In the genomic region with DNA sequence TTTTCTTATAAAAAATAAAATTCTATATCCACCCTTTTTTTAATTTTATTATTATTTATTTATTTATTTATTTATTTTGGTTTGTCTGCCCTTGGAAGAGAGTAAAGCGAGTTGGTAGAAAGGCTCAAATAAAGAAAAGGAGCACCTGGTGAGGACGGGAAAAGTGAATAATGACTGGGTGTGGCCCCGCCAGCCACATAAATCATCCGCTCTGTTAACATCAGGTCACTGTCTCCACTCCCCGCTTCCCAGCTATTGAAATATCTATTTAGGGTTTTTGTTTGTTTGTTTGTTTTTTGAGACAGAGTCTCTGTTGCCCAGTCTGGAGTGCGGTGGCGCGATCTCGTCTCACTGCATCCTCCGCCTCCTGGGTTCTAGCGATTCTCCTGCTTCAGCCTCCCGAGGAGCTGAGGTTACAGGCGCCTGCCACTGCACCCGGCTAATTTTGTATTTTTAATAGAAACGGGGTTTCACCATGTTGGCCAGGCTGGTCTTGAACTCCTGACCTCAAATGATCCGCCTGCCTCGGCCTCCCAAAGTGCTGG, we compare ENCODE assay signal across 8 cellular contexts. TPM values are rescaled to one million over a fixed set of nuclear protein-coding genes. Genes with fewer than 3 reads are reported as not detected.
DNase-seq lines count a peak whose midpoint lies in the region; ATAC-seq, FAIRE-seq and TF ChIP-seq lines count a peak whose summit lies in the region.

No MANE protein-coding gene starts in this region.

- peaks cover 20 to 41% (median 32%) of the 10 kb centered on the region in 4 donors for H3K4me1 Mint-ChIP-seq in CD4-positive, alpha-beta memory T cell

- peaks cover 0 to 8% (median 0%) of the 10 kb centered on the region in 8 donors for H3K9me3 Mint-ChIP-seq in CD4-positive, alpha-beta memory T cell

- H3K4me2 ChIP-seq in Karpas-422 (ENCODE audit: low read depth, low read length, poor library complexity, severe bottlenecking) = peak overlapping the region; percentile 89
- peak overlapping the region; percentile 96 for H3K4me2 ChIP-seq in K562 (ENCODE audit: insufficient read depth, low read length)

- CTCF ChIA-PET in CD4-positive, alpha-beta memory T cell (lab: Charles Lee; ENCODE audit: partially characterized antibody) = interaction anchor here (1.0 to 5.4 kb wide), 5 partner anchors 35 to 65 kb away, joined by 3 to 45 read pairs (median 10); partner anchors contain the start of genes CETN3 and LYSMD3
- CTCF ChIA-PET in K562 (lab: Yijun Ruan, JAX; ENCODE audit: low intra/inter-chr PET ratio) = interaction anchor here (0.6 kb wide), 1 partner anchor 52 kb away, joined by 3 read pairs; no protein-coding TSS in a partner anchor

- peak; percentile 56 for FAIRE-seq in K562 (lab: Jason Lieb, UNC)

- peak overlapping the region in 3 of 7 donors; percentile 43 to 93 (median 63) for H3K27ac Mint-ChIP-seq in CD4-positive, alpha-beta memory T cell

- no peak for TF ChIP-seq EP300 in K562 (IDR thresholded peaks at IDR 0.05; ENCODE audit: low read length)
- TF ChIP-seq EP300 in upper lobe of left lung (IDR thresholded peaks at IDR 0.05) = no peak

- no peak for TF ChIP-seq CTCF in K562 (IDR thresholded peaks at IDR 0.05 in 2 of 3, conservative IDR thresholded peaks at IDR 0.05 in 1 of 3; ENCODE audit: insufficient read depth in 2 of 3, low read depth in 1 of 3, low read length in 3 of 3)
- no peak for TF ChIP-seq CTCF in upper lobe of left lung (IDR thresholded peaks at IDR 0.05)
- TF ChIP-seq CTCF in GM13977 (IDR thresholded peaks at IDR 0.05; ENCODE audit: extremely low read depth, insufficient read depth, missing control alignments) = no peak

- H3K9me2 ChIP-seq in Karpas-422 (replicated peaks; ENCODE audit: insufficient read depth, low read length) = no peaks in the 10 kb centered on the region

- H3K9me1 ChIP-seq in K562 (ENCODE audit: control insufficient read depth, insufficient read depth, low read length) = no peaks in the 10 kb centered on the region

- BruUV-seq in K562 (replicated peaks; lab: Mats Ljungman, UMichigan) = no TSS peak

- no peaks in the 10 kb centered on the region for H3K27me3 Mint-ChIP-seq in CD4-positive, alpha-beta memory T cell

- H4K20me1 ChIP-seq in Karpas-422 (ENCODE audit: insufficient read depth, low read depth, low read length) (no peaks in the 10 kb centered on the region), K562 (replicated peaks; ENCODE audit: control insufficient read depth, insufficient read depth, low read length) (no peaks in the 10 kb centered on the region)

- intact Hi-C loops in CD4-positive, alpha-beta memory T cell (cut with micrococcal nuclease) = loop anchor here (2.0 kb wide), 1 partner anchor 37 kb away; no protein-coding TSS in a partner anchor
- intact Hi-C loops in K562 (cut with micrococcal nuclease) = loop anchor here (2.0 to 10.0 kb wide), 2 partner anchors 65 to 129 kb away; no protein-coding TSS in a partner anchor

- H3K9me3 ChIP-seq in CD4-positive, alpha-beta memory T cell (ENCODE audit: control insufficient read depth in 1 of 2, low read length in 2 of 2) = no peaks in the 10 kb centered on the region
- no peaks in the 10 kb centered on the region for H3K9me3 ChIP-seq in Karpas-422 (ENCODE audit: low read length)
- H3K9me3 ChIP-seq in K562 (replicated peaks; ENCODE audit: control insufficient read depth, insufficient read depth, low read depth, low read length) = no peaks in the 10 kb centered on the region
- no peaks in the 10 kb centered on the region for H3K9me3 ChIP-seq in muscle layer of duodenum (ENCODE audit: control insufficient read depth in 1 of 2, low read length in 2 of 2)
- no peaks in the 10 kb centered on the region for H3K9me3 ChIP-seq in upper lobe of left lung

- H3K9ac ChIP-seq in Karpas-422 (ENCODE audit: low read length) (peak overlapping the region; percentile 95), K562 (ENCODE audit: insufficient read depth in 1 of 2, low read depth in 2 of 2, low read length in 2 of 2) (peak overlapping the region; percentile 56 to 86; a peak in 3 of 4 replicates)

- peak overlapping the region in 7 of 8 donors; percentile 39 to 99 (median 99) for H3K4me3 Mint-ChIP-seq in CD4-positive, alpha-beta memory T cell

- TF ChIP-seq POLR2A in K562 (conservative IDR thresholded peaks at IDR 0.05) (no peak), upper lobe of left lung (IDR thresholded peaks at IDR 0.05) (no peak)

- no peak overlapping the region for H3K27ac ChIP-seq in CD4-positive, alpha-beta memory T cell (ENCODE audit: low read depth, low read length)
- H3K27ac ChIP-seq in Karpas-422 (ENCODE audit: low read length) = no peak overlapping the region
- peak overlapping the region; percentile 92; the same call in 2 of the 3 replicates for H3K27ac ChIP-seq in K562 (ENCODE audit: extremely low read depth, low read depth, low read length)
- H3K27ac ChIP-seq in muscle layer of duodenum (ENCODE audit: low read length) = no peak overlapping the region
- no peak overlapping the region for H3K27ac ChIP-seq in upper lobe of left lung

- no peak for DNase-seq in CD4-positive, alpha-beta memory T cell
- DNase-seq in Karpas-422 (no peak), K562 (ENCODE audit: extremely low read depth in 1 of 4, low spot score in 3 of 4) (peak in 2 of 4 experiments; percentile 48 to 63), upper lobe of left lung (no peak), Ammon's horn (ENCODE audit: low spot score) (no peak), GM13977 (ENCODE audit: low spot score) (no peak), DMS153 treated with DMSO at 0.1 percent for 48 hours (lab: John Stamatoyannopoulos, UW; ENCODE audit: unreplicated experiment) (no peak)

- no peaks in the 10 kb centered on the region for H3K36me3 ChIP-seq in CD4-positive, alpha-beta memory T cell (ENCODE audit: insufficient read depth, low read length)
- peaks cover 26% of the 10 kb centered on the region for H3K36me3 ChIP-seq in Karpas-422 (ENCODE audit: insufficient read depth, low read length)
- H3K36me3 ChIP-seq in K562 (ENCODE audit: control insufficient read depth, insufficient read depth, low read length) = peaks cover 36% of the 10 kb centered on the region
- no peaks in the 10 kb centered on the region for H3K36me3 ChIP-seq in muscle layer of duodenum (ENCODE audit: control insufficient read depth in 1 of 2, insufficient read depth in 2 of 2, low read length in 2 of 2)
- no peaks in the 10 kb centered on the region for H3K36me3 ChIP-seq in upper lobe of left lung

- H2AFZ ChIP-seq in Karpas-422 (ENCODE audit: low read length) (no peak overlapping the region), K562 (ENCODE audit: low read depth, low read length) (peak overlapping the region; percentile 62)

- TF ChIP-seq RAD21 in K562 (CRISPR knock-in tag; conservative IDR thresholded peaks at IDR 0.05 in 1 of 2, IDR thresholded peaks at IDR 0.05 in 1 of 2) = no peak

- WGBS in K562 (ENCODE audit: insufficient coverage, low coverage, missing lambda C conversion rate) = 4% methylated on average over 15 of the region's 17 CpGs
- WGBS in upper lobe of left lung, 2 donors = 85 to 88% methylated on average over 17 of the region's 17 CpGs

- POLR2A ChIA-PET in CD4-positive, alpha-beta memory T cell (lab: Charles Lee; ENCODE audit: partially characterized antibody) = interaction anchor here (1.4 to 7.0 kb wide), 4 partner anchors 9 to 908 kb away, joined by 7 to 72 read pairs (median 32); partner anchors contain the start of genes ARRDC3, CETN3 and LYSMD3
- POLR2A ChIA-PET in K562 (lab: Yijun Ruan, JAX) = interaction anchor here (0.6 to 1.7 kb wide), 5 partner anchors 11 to 51 kb away, joined by 3 to 7 read pairs (median 3); no protein-coding TSS in a partner anchor

- H3K79me2 ChIP-seq in Karpas-422 (ENCODE audit: low read length) (peaks cover 98% of the 10 kb centered on the region), K562 (ENCODE audit: control insufficient read depth, insufficient read depth, low read length) (peaks cover 85% of the 10 kb centered on the region)

- in situ Hi-C loops in K562 (cut with MboI) = no loop called here
- in situ Hi-C loops in GM13977 (cut with MboI; ENCODE audit: low pct_unique_long_range_greater_than_20kb, low sequenced_read_pairs, unreplicated experiment) = no loop called here

- peaks cover 8 to 10% of the 10 kb centered on the region in 2 donors for H3K36me3 Mint-ChIP-seq in CD4-positive, alpha-beta memory T cell

- ATAC-seq in K562 (no peak), upper lobe of left lung (ENCODE audit: low FRiP score in 2 of 2) (no peak)

- H3K4me1 ChIP-seq in CD4-positive, alpha-beta memory T cell (ENCODE audit: insufficient read depth, low read length) = peaks cover 35% of the 10 kb centered on the region
- H3K4me1 ChIP-seq in Karpas-422 (ENCODE audit: low read length) (peaks cover 40% of the 10 kb centered on the region), K562 (replicated peaks in 1 of 2; ENCODE audit: control insufficient read depth in 2 of 2, insufficient read depth in 2 of 2, low read length in 2 of 2) (peaks cover 16 to 28% of the 10 kb centered on the region in 2 experiments; a peak in 4 of 5 replicates), muscle layer of duodenum (ENCODE audit: control insufficient read depth in 1 of 2, insufficient read depth in 2 of 2, low read length in 2 of 2) (peaks cover 3 to 11% of the 10 kb centered on the region in 2 donors), upper lobe of left lung (peaks cover 8 to 27% (median 16%) of the 10 kb centered on the region in 4 donors)

- H3K27me3 ChIP-seq in CD4-positive, alpha-beta memory T cell (ENCODE audit: insufficient read depth, low read length) = no peaks in the 10 kb centered on the region
- H3K27me3 ChIP-seq in Karpas-422 (ENCODE audit: low read length) = no peaks in the 10 kb centered on the region
- no peaks in the 10 kb centered on the region for H3K27me3 ChIP-seq in K562 (ENCODE audit: control insufficient read depth in 2 of 2, insufficient read depth in 2 of 2, low read length in 2 of 2)
- no peaks in the 10 kb centered on the region for H3K27me3 ChIP-seq in muscle layer of duodenum (ENCODE audit: low read depth, low read length)
- no peaks in the 10 kb centered on the region for H3K27me3 ChIP-seq in upper lobe of left lung

- peak overlapping the region in 1 of 2 donors; percentile 79 for H3K4me3 ChIP-seq in CD4-positive, alpha-beta memory T cell (ENCODE audit: low read length in 2 of 2)
- H3K4me3 ChIP-seq in Karpas-422 (ENCODE audit: low read length) = peak overlapping the region; percentile 97
- peak overlapping the region; percentile 65 for H3K4me3 ChIP-seq in K562
- peak overlapping the region; percentile 78 to 96 for H3K4me3 ChIP-seq in muscle layer of duodenum (ENCODE audit: low read depth in 1 of 2, low read length in 2 of 2)
- peak overlapping the region in 2 of 4 donors; percentile 59 to 71 for H3K4me3 ChIP-seq in upper lobe of left lung

RNA-seq across cellular contexts. Expression of gene POLR3G, which starts 0.8 kb away (rescaled TPM):
- total RNA-seq in CD4-positive, alpha-beta memory T cell = 1 to 10 TPM; 1.2 to 1.5 TPM
- 1 to 10 TPM; 1.4 to 2.2 TPM for polyA plus RNA-seq in CD4-positive, alpha-beta memory T cell
- total RNA-seq in Karpas-422 (2014; rRNA removed; shearing (Covaris generic); ENCODE audit: low replicate concordance) = 32.9 and 62.5 TPM in 2 replicates
- 8.8 and 27.0 TPM in 2 replicates for total RNA-seq in K562 (2011; cell fraction: chromatin; rRNA removed; ENCODE audit: low replicate concordance)
- total RNA-seq in K562 (2011; cell fraction: nucleolus; rRNA removed) = 3.8 and 4.7 TPM in 2 replicates
- total RNA-seq in K562 (2011; cell fraction: nucleoplasm; rRNA removed) = 7.6 and 19.2 TPM in 2 replicates
- total RNA-seq in K562 (2014; rRNA removed) (37.2 and 39.6 TPM in 2 replicates), K562 (2014; rRNA removed; fragmentation: Illumina TruSeq; extraction: Trizol) (59.0 and 63.8 TPM in 2 replicates), K562 (2015; rRNA removed; fragmentation: Illumina TruSeq; extraction: Trizol) (37.2 and 44.5 TPM in 2 replicates), K562 (2021) (39.0 and 47.4 TPM in 2 replicates), upper lobe of left lung (1 to 10 TPM in 4 of 6 donors, under 1 TPM in 1, not detected in 1; 0.33 to 2.5 (median 1.9) TPM)
- polyA plus RNA-seq in K562 (2011; rRNA removed) (33.6 and 54.9 TPM in 2 replicates), K562 (2014; fragmentation: Illumina TruSeq; extraction: Trizol) (69.1 and 78.9 TPM in 2 replicates), K562 (2014; fragmentation: Nextera tagmentation; extraction: Ambion mirVana) (100 to 1,000 TPM in 1 of 2 experiments, 10 to 100 TPM in 1; 95.1 to 111 TPM), K562 (2014; rRNA removed) (58.0 and 84.6 TPM in 2 replicates)
- 57.9 and 76.8 TPM in 2 replicates for polyA plus RNA-seq in K562 (2011; cell fraction: cytosol; rRNA removed)
- 10.7 and 12.5 TPM in 2 replicates for polyA plus RNA-seq in K562 (2011; cell fraction: nucleus; rRNA removed)
- 6.6 and 31.1 TPM in 2 replicates for polyA plus RNA-seq in K562 (2012)
- 30.9 and 34.2 TPM in 2 replicates for polyA minus RNA-seq in K562 (2011; rRNA and poly(A)+ RNA removed)
- polyA minus RNA-seq in K562 (2011; cell fraction: cytosol; rRNA and poly(A)+ RNA removed) = 17.3 and 21.6 TPM in 2 replicates
- polyA minus RNA-seq in K562 (2011; cell fraction: nucleus; rRNA and poly(A)+ RNA removed) = 5.5 and 9.3 TPM in 2 replicates

RNA-seq across cellular contexts. Expression of gene MBLAC2, which starts 0.9 kb away (rescaled TPM):
- 10 to 100 TPM; 14.7 to 16.1 TPM for total RNA-seq in CD4-positive, alpha-beta memory T cell
- polyA plus RNA-seq in CD4-positive, alpha-beta memory T cell = 1 to 10 TPM; 1.9 to 4.9 TPM
- total RNA-seq in Karpas-422 (2014; rRNA removed; shearing (Covaris generic); ENCODE audit: low replicate concordance) = 8.3 and 18.0 TPM in 2 replicates
- total RNA-seq in K562 (2011; cell fraction: chromatin; rRNA removed; ENCODE audit: low replicate concordance) = 11.3 and 19.1 TPM in 2 replicates
- 13.7 and 15.3 TPM in 2 replicates for total RNA-seq in K562 (2011; cell fraction: nucleolus; rRNA removed)
- 17.3 and 30.1 TPM in 2 replicates for total RNA-seq in K562 (2011; cell fraction: nucleoplasm; rRNA removed)
- total RNA-seq in K562 (2014; rRNA removed) = 7.6 and 8.2 TPM in 2 replicates
- total RNA-seq in K562 (2014; rRNA removed; fragmentation: Illumina TruSeq; extraction: Trizol) = 10.2 and 10.5 TPM in 2 replicates
- total RNA-seq in K562 (2015; rRNA removed; fragmentation: Illumina TruSeq; extraction: Trizol) = 9.2 and 10.7 TPM in 2 replicates
- 10.3 and 10.6 TPM in 2 replicates for total RNA-seq in K562 (2021)
- polyA plus RNA-seq in K562 (2011; rRNA removed) = 13.1 and 13.2 TPM in 2 replicates
- polyA plus RNA-seq in K562 (2011; cell fraction: cytosol; rRNA removed) = 9.3 and 11.1 TPM in 2 replicates
- polyA plus RNA-seq in K562 (2011; cell fraction: nucleus; rRNA removed) = 17.6 and 17.7 TPM in 2 replicates
- 6.9 and 7.2 TPM in 2 replicates for polyA plus RNA-seq in K562 (2012)
- 9.0 and 10.3 TPM in 2 replicates for polyA plus RNA-seq in K562 (2014; fragmentation: Illumina TruSeq; extraction: Trizol)
- 1 to 10 TPM; 2.4 to 3.2 TPM for polyA plus RNA-seq in K562 (2014; fragmentation: Nextera tagmentation; extraction: Ambion mirVana)
- polyA plus RNA-seq in K562 (2014; rRNA removed) = 10.4 and 12.4 TPM in 2 replicates
- polyA minus RNA-seq in K562 (2011; rRNA and poly(A)+ RNA removed) = 13.5 and 15.1 TPM in 2 replicates
- polyA minus RNA-seq in K562 (2011; cell fraction: cytosol; rRNA and poly(A)+ RNA removed) = 7.3 and 10.0 TPM in 2 replicates
- polyA minus RNA-seq in K562 (2011; cell fraction: nucleus; rRNA and poly(A)+ RNA removed) = 28.5 and 39.2 TPM in 2 replicates
- total RNA-seq in upper lobe of left lung = 1 to 10 TPM; 1.8 to 6.6 (median 5.0) TPM

RNA-seq across cellular contexts. Expression of gene LYSMD3, which starts 53.9 kb away (rescaled TPM):
- total RNA-seq in CD4-positive, alpha-beta memory T cell = 10 to 100 TPM; 30.1 to 30.9 TPM
- polyA plus RNA-seq in CD4-positive, alpha-beta memory T cell = 10 to 100 TPM; 11.7 to 14.7 TPM
- 5.2 and 18.5 TPM in 2 replicates for total RNA-seq in Karpas-422 (2014; rRNA removed; shearing (Covaris generic); ENCODE audit: low replicate concordance)
- total RNA-seq in K562 (2011; cell fraction: chromatin; rRNA removed; ENCODE audit: low replicate concordance) = 8.0 and 49.3 TPM in 2 replicates
- total RNA-seq in K562 (2011; cell fraction: nucleolus; rRNA removed) = 4.8 and 6.4 TPM in 2 replicates
- total RNA-seq in K562 (2011; cell fraction: nucleoplasm; rRNA removed) = 15.0 and 31.4 TPM in 2 replicates
- total RNA-seq in K562 (2014; rRNA removed) (11.7 TPM in 2 replicates), K562 (2014; rRNA removed; fragmentation: Illumina TruSeq; extraction: Trizol) (23.3 and 30.3 TPM in 2 replicates), K562 (2015; rRNA removed; fragmentation: Illumina TruSeq; extraction: Trizol) (17.5 and 20.7 TPM in 2 replicates), K562 (2021) (21.1 and 21.9 TPM in 2 replicates), upper lobe of left lung (10 to 100 TPM in 4 of 6 donors, 1 to 10 TPM in 2; 4.2 to 37.5 (median 18.9) TPM)
- polyA plus RNA-seq in K562 (2011; rRNA removed) (35.1 and 42.3 TPM in 2 replicates), K562 (2014; fragmentation: Illumina TruSeq; extraction: Trizol) (21.2 and 25.0 TPM in 2 replicates), K562 (2014; fragmentation: Nextera tagmentation; extraction: Ambion mirVana) (10 to 100 TPM in 1 of 2 experiments, 1 to 10 TPM in 1; 9.5 to 19.2 TPM), K562 (2014; rRNA removed) (16.5 and 17.6 TPM in 2 replicates)
- polyA plus RNA-seq in K562 (2011; cell fraction: cytosol; rRNA removed) = 4.8 and 14.0 TPM in 2 replicates
- 8.2 and 12.3 TPM in 2 replicates for polyA plus RNA-seq in K562 (2011; cell fraction: nucleus; rRNA removed)
- polyA plus RNA-seq in K562 (2012) = 15.0 and 18.3 TPM in 2 replicates
- 61.9 and 70.0 TPM in 2 replicates for polyA minus RNA-seq in K562 (2011; rRNA and poly(A)+ RNA removed)
- polyA minus RNA-seq in K562 (2011; cell fraction: cytosol; rRNA and poly(A)+ RNA removed) = 16.2 and 17.2 TPM in 2 replicates
- 10.4 and 21.7 TPM in 2 replicates for polyA minus RNA-seq in K562 (2011; cell fraction: nucleus; rRNA and poly(A)+ RNA removed)
